ENCODE assay signal across 8 cellular contexts in the genomic region with DNA sequence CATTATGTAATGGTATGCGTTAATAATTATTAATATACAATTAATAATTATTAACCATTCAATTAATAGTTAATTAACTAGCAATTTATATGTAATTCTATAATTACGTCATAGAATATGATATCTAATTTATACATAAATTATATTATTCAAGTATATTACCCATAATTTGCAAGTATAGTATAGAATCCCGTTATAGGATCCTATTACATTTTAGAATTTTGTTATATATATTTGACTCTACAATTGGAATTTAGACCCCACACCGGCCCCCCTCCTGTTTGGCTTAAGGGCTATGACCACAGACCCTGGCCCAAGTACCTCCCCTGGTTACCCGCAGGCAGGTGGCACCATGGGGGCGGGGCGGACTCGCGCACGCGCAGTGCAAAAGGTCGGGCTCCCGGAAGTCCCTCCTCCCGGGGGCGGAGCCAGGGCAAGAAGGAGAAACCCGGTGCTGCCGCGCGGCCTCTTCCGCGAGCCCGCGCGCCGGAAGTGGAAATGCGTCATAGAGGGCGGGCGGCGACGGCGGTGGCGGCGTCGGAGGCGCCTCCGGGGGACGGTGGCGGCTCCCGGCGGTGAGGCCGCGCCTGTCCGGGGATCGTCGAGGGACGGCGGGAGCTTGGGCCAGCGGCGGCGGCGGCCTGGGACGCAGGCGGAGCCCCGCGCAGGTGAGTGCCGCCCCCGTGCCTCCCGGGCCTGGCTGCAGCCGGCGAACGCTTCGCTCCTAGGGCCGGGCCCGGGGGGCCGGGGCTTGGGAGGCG. TPM values are rescaled to one million over a fixed set of nuclear protein-coding genes. Genes with fewer than 3 reads are reported as not detected.
A peak's percentile ranks its signal among the peaks of the same experiment; 100 is the strongest.
DNase-seq lines count a peak whose midpoint lies in the region; ATAC-seq, FAIRE-seq and TF ChIP-seq lines count a peak whose summit lies in the region.

A gene with protein sequence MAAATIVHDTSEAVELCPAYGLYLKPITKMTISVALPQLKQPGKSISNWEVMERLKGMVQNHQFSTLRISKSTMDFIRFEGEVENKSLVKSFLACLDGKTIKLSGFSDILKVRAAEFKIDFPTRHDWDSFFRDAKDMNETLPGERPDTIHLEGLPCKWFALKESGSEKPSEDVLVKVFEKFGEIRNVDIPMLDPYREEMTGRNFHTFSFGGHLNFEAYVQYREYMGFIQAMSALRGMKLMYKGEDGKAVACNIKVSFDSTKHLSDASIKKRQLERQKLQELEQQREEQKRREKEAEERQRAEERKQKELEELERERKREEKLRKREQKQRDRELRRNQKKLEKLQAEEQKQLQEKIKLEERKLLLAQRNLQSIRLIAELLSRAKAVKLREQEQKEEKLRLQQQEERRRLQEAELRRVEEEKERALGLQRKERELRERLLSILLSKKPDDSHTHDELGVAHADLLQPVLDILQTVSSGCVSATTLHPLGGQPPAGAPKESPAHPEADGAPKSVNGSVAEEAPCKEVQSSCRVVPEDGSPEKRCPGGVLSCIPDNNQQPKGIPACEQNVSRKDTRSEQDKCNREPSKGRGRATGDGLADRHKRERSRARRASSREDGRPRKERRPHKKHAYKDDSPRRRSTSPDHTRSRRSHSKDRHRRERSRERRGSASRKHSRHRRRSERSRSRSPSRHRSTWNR (plus strand): TSS at position 503 of the 761 bp plus-strand sequence. CDS start 1,859 bp downstream, outside the sequence.

- peaks cover 27% of the 10 kb centered on the region for H3K4me1 Mint-ChIP-seq in activated CD4-positive, alpha-beta T cell treated with anti-CD3 and anti-CD28 coated beads for 36 hours

- peak within 1 kb of the TSS; percentile 91 for H3K4me3 Mint-ChIP-seq in activated CD4-positive, alpha-beta T cell treated with anti-CD3 and anti-CD28 coated beads for 36 hours

- H3K27ac Mint-ChIP-seq in activated CD4-positive, alpha-beta T cell treated with anti-CD3 and anti-CD28 coated beads for 36 hours: peak within 1 kb of the TSS; percentile 89

- H3K27me3 Mint-ChIP-seq in activated CD4-positive, alpha-beta T cell treated with anti-CD3 and anti-CD28 coated beads for 36 hours: no peaks in the 10 kb centered on the region

- CTCF ChIA-PET in activated CD4-positive, alpha-beta T cell treated with anti-CD3 and anti-CD28 coated beads for 36 hours (lab: Charles Lee): no interaction called here

- peak within 1 kb of the TSS; percentile 89 for H3K4me3 ChIP-seq in choroid plexus epithelial cell (ENCODE audit: low read depth, low read length)

- DNase-seq in Ammon's horn (ENCODE audit: low spot score): peak; percentile 95
- peak; percentile 90 for DNase-seq in GM19239 (ENCODE audit: insufficient read length, low spot score)
- DNase-seq in NCI-H524 (lab: John Stamatoyannopoulos, UW): peak; percentile 82 to 92
- DNase-seq in activated CD4-positive, alpha-beta T cell treated with anti-CD3 and anti-CD28 coated beads for 36 hours: peak; percentile 99
- DNase-seq in choroid plexus epithelial cell (ENCODE audit: low read depth): peak; percentile 94
- DNase-seq in kidney glomerular epithelial cell (lab: John Stamatoyannopoulos, UW): peak; percentile 93
- DNase-seq in stimulated activated CD4-positive, alpha-beta T cell treated with anti-CD3 and anti-CD28 coated beads, Interleukin-15, amount 100 ng/mL, for 48 hours (ENCODE audit: low read depth in 2 of 2): peak; percentile 95 to 98

- FAIRE-seq in GM19239 (lab: Jason Lieb, UNC): peak; percentile 98

- peak; percentile 78 for ATAC-seq in HG03442 (IDR thresholded peaks at IDR 0.05; ENCODE audit: unreplicated experiment)
- ATAC-seq in activated CD4-positive, alpha-beta T cell treated with anti-CD3 and anti-CD28 coated beads for 36 hours: peak; percentile 91

- POLR2A ChIA-PET in activated CD4-positive, alpha-beta T cell treated with anti-CD3 and anti-CD28 coated beads for 36 hours (lab: Charles Lee): no interaction called here

- no peaks in the 10 kb centered on the region for H3K9me3 Mint-ChIP-seq in activated CD4-positive, alpha-beta T cell treated with anti-CD3 and anti-CD28 coated beads for 36 hours (ENCODE audit: low read depth)

- TF ChIP-seq CTCF in choroid plexus epithelial cell (conservative IDR thresholded peaks at IDR 0.05; ENCODE audit: low read depth, low read length): no peak

- intact Hi-C loops in activated CD4-positive, alpha-beta T cell treated with anti-CD3 and anti-CD28 coated beads for 36 hours (cut with DNase I, micrococcal nuclease): loop anchor here (1.0 to 5.0 kb wide), 9 partner anchors 54 to 1272 kb away; a partner anchor contains a TSS

- H3K36me3 Mint-ChIP-seq in activated CD4-positive, alpha-beta T cell treated with anti-CD3 and anti-CD28 coated beads for 36 hours (ENCODE audit: low read depth): peaks cover 36% of the 10 kb centered on the region

RNA-seq across cellular contexts. Expression of the gene that starts here (rescaled TPM):
- 10 to 100 TPM; 49.7 to 51.2 TPM for total RNA-seq in activated CD4-positive, alpha-beta T cell treated with anti-CD3 and anti-CD28 coated beads for 36 hours

Comparison
In these comparisons a context has a peak if more than half of its experiments do, and no peak if none do; other contexts are left out.
1. Peak in every context shown above with its lines: DNase-seq, ATAC-seq and H3K4me3 ChIP-seq.